ENCODE assay signal across 2 cellular contexts in genomic region chr2:122663737-122664136, GRCh38.
TF ChIP-seq lines count a peak whose summit lies in the region.

No MANE protein-coding gene starts in this region.

TF ChIP-seq in GM23338, 12 proteins besides CTCF, POLR2A, EP300 and RAD21:
- TF ChIP-seq ETS1 (IDR thresholded peaks at IDR 0.05) (no peak), ZNF331 (CRISPR knock-in tag; IDR thresholded peaks at IDR 0.05; ENCODE audit: low read depth) (no peak), REST (IDR thresholded peaks at IDR 0.05; ENCODE audit: unreplicated experiment) (no peak), POLR2AphosphoS5 (IDR thresholded peaks at IDR 0.05; ENCODE audit: low read depth) (no peak), NANOG (IDR thresholded peaks at IDR 0.05; ENCODE audit: borderline replicate concordance) (no peak), JUNB (IDR thresholded peaks at IDR 0.05; ENCODE audit: unreplicated experiment) (no peak), EZH2phosphoT487 (IDR thresholded peaks at IDR 0.05; ENCODE audit: unreplicated experiment) (no peak), EZH2 (IDR thresholded peaks at IDR 0.05; ENCODE audit: low read depth, unreplicated experiment) (no peak)
- TF ChIP-seq, protein P1, sequence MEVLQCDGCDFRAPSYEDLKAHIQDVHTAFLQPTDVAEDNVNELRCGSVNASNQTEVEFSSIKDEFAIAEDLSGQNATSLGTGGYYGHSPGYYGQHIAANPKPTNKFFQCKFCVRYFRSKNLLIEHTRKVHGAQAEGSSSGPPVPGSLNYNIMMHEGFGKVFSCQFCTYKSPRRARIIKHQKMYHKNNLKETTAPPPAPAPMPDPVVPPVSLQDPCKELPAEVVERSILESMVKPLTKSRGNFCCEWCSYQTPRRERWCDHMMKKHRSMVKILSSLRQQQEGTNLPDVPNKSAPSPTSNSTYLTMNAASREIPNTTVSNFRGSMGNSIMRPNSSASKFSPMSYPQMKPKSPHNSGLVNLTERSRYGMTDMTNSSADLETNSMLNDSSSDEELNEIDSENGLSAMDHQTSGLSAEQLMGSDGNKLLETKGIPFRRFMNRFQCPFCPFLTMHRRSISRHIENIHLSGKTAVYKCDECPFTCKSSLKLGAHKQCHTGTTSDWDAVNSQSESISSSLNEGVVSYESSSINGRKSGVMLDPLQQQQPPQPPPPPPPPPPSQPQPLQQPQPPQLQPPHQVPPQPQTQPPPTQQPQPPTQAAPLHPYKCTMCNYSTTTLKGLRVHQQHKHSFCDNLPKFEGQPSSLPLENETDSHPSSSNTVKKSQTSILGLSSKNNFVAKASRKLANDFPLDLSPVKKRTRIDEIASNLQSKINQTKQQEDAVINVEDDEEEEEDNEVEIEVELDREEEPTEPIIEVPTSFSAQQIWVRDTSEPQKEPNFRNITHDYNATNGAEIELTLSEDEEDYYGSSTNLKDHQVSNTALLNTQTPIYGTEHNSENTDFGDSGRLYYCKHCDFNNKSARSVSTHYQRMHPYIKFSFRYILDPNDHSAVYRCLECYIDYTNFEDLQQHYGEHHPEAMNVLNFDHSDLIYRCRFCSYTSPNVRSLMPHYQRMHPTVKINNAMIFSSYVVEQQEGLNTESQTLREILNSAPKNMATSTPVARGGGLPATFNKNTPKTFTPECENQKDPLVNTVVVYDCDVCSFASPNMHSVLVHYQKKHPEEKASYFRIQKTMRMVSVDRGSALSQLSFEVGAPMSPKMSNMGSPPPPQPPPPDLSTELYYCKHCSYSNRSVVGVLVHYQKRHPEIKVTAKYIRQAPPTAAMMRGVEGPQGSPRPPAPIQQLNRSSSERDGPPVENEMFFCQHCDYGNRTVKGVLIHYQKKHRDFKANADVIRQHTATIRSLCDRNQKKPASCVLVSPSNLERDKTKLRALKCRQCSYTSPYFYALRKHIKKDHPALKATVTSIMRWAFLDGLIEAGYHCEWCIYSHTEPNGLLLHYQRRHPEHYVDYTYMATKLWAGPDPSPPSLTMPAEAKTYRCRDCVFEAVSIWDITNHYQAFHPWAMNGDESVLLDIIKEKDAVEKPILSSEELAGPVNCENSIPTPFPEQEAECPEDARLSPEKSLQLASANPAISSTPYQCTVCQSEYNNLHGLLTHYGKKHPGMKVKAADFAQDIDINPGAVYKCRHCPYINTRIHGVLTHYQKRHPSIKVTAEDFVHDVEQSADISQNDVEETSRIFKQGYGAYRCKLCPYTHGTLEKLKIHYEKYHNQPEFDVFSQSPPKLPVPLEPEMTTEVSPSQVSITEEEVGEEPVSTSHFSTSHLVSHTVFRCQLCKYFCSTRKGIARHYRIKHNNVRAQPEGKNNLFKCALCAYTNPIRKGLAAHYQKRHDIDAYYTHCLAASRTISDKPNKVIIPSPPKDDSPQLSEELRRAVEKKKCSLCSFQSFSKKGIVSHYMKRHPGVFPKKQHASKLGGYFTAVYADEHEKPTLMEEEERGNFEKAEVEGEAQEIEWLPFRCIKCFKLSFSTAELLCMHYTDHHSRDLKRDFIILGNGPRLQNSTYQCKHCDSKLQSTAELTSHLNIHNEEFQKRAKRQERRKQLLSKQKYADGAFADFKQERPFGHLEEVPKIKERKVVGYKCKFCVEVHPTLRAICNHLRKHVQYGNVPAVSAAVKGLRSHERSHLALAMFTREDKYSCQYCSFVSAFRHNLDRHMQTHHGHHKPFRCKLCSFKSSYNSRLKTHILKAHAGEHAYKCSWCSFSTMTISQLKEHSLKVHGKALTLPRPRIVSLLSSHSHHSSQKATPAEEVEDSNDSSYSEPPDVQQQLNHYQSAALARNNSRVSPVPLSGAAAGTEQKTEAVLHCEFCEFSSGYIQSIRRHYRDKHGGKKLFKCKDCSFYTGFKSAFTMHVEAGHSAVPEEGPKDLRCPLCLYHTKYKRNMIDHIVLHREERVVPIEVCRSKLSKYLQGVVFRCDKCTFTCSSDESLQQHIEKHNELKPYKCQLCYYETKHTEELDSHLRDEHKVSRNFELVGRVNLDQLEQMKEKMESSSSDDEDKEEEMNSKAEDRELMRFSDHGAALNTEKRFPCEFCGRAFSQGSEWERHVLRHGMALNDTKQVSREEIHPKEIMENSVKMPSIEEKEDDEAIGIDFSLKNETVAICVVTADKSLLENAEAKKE (CRISPR knock-in tag; IDR thresholded peaks at IDR 0.05), result no peak

TF ChIP-seq in H1, 55 proteins besides CTCF, POLR2A, EP300 and RAD21 (continued from another document):
- TF ChIP-seq KDM4A (IDR thresholded peaks at IDR 0.05; ENCODE audit: low read depth, low read length, severe bottlenecking), result no peak
- TF ChIP-seq E2F6 (IDR thresholded peaks at IDR 0.05), result no peak
- TF ChIP-seq TAF1 (IDR thresholded peaks at IDR 0.05; ENCODE audit: low read depth, low read length), result no peak
- TF ChIP-seq POU5F1 (IDR thresholded peaks at IDR 0.05; ENCODE audit: low read depth, low read length), result no peak
- TF ChIP-seq RNF2 (IDR thresholded peaks at IDR 0.05; ENCODE audit: borderline replicate concordance, low read depth, low read length, missing control alignments, poor library complexity, severe bottlenecking), result no peak
- no peak for TF ChIP-seq TCF12 (IDR thresholded peaks at IDR 0.05; ENCODE audit: low read depth, low read length)
- no peak for TF ChIP-seq SRF (IDR thresholded peaks at IDR 0.05; ENCODE audit: low read depth, low read length)
